In the genomic region with DNA sequence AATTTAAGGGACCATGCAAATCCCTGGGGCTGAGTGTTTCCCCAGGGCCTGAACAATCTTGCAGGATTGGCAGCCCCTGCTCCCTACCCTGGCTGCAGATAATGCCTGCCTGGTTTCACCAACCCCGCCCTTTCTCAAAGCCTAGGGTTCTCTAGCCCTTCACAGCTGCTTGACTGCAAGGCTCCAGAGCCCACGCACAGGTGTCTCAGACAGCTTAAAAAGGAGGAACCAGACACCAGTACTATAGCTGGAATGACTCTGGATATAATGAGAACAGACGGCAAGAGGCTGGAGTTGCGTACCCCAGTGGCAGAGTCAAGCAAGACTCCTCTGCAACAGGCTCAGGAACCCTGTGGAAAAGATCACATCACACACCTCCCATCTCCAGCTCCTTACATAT, we compare ENCODE assay signal across 1 cellular context.
TF ChIP-seq lines count a peak whose summit lies in the region.

No MANE protein-coding gene starts in this region.

TF ChIP-seq in K562, 482 proteins besides CTCF, POLR2A, EP300 and RAD21:
- TF ChIP-seq ZNF232 (CRISPR knock-in tag; IDR thresholded peaks at IDR 0.05) = no peak
- no peak for TF ChIP-seq ESRRA (IDR thresholded peaks at IDR 0.05; ENCODE audit: borderline replicate concordance, low read depth)
- TF ChIP-seq, protein P1, sequence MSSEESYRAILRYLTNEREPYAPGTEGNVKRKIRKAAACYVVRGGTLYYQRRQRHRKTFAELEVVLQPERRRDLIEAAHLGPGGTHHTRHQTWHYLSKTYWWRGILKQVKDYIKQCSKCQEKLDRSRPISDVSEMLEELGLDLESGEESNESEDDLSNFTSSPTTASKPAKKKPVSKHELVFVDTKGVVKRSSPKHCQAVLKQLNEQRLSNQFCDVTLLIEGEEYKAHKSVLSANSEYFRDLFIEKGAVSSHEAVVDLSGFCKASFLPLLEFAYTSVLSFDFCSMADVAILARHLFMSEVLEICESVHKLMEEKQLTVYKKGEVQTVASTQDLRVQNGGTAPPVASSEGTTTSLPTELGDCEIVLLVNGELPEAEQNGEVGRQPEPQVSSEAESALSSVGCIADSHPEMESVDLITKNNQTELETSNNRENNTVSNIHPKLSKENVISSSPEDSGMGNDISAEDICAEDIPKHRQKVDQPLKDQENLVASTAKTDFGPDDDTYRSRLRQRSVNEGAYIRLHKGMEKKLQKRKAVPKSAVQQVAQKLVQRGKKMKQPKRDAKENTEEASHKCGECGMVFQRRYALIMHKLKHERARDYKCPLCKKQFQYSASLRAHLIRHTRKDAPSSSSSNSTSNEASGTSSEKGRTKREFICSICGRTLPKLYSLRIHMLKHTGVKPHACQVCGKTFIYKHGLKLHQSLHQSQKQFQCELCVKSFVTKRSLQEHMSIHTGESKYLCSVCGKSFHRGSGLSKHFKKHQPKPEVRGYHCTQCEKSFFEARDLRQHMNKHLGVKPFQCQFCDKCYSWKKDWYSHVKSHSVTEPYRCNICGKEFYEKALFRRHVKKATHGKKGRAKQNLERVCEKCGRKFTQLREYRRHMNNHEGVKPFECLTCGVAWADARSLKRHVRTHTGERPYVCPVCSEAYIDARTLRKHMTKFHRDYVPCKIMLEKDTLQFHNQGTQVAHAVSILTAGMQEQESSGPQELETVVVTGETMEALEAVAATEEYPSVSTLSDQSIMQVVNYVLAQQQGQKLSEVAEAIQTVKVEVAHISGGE (CRISPR knock-in tag; IDR thresholded peaks at IDR 0.05) = no peak
- TF ChIP-seq ZFP36 (IDR thresholded peaks at IDR 0.05; ENCODE audit: low read depth, low read length, partially characterized antibody) = peak; percentile 16
- TF ChIP-seq CCAR2 (IDR thresholded peaks at IDR 0.05; ENCODE audit: low read depth, low read length) = no peak
- TF ChIP-seq ZNF507 (tag; conservative IDR thresholded peaks at IDR 0.05) = no peak
- no peak for TF ChIP-seq KLF6 (CRISPR knock-in tag; IDR thresholded peaks at IDR 0.05; ENCODE audit: borderline replicate concordance)
- no peak for TF ChIP-seq HIVEP1 (CRISPR knock-in tag; IDR thresholded peaks at IDR 0.05)
